29 cellular contexts compared by ENCODE assay signal in the genomic region with DNA sequence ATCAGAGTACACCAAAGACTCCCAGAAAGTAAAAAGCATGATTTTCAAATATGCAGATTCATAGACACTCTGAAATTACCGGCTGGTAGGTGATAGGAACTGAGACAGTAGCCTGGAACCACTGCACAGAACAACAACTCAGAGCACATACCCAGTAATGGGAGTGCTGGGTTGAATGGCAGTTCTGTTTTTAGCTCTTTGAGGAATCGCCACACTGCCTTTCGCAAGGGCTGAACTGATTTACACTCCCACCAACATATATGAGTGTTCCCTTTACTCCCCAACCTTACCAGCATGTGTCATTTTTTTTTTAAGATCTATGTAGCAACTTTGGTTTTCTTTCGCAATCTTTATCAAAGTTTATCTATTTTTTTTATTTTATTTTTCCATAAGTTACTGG.
"Had no signal": no experiment of that assay in that cellular context is flagged by ENCODE, and none has a peak within 500 bp of the region (broad histone marks: within the 10 kb centered on the region; RNA-seq: fewer than 3 reads in every experiment).

No MANE protein-coding gene starts in this region.

- FAIRE-seq: TTC549 had no signal

- ATAC-seq: activated CD8-positive, alpha-beta T cell treated with anti-CD3 and anti-CD28 coated beads for 36 hours; activated T-helper 17 cell treated with anti-CD3 and anti-CD28 coated beads, Interleukin-2, amount 50 U/mL, for 72 hours; Panc1 had no signal

- H3K36me3 ChIP-seq: ascending aorta, cardiac muscle cell, MG63, SJCRH30 had no signal

- H3K4me3 ChIP-seq: ascending aorta, cardiac muscle cell, MG63, SJCRH30, SK-N-MC had no signal

- H3K27ac ChIP-seq: ascending aorta, cardiac muscle cell, SJCRH30, SK-N-MC had no signal

- H3K4me1 ChIP-seq: ascending aorta, SJCRH30 had no signal

- H3K9me3 ChIP-seq: ascending aorta, MG63, SJCRH30 had no signal

- H3K27me3 ChIP-seq: ascending aorta, cardiac muscle cell, MG63 had no signal

- DNase-seq: activated CD4-positive, alpha-beta T cell treated with anti-CD3 and anti-CD28 coated beads, Interleukin-2, amount 10 ng/mL, durations not matched to agents 24 days and 14 days; activated CD4-positive, alpha-beta T cell treated with anti-CD3 and anti-CD28 coated beads, Interleukin-2, amount 50 U/mL, for 4 hours; activated CD8-positive, alpha-beta T cell treated with anti-CD3 and anti-CD28 coated beads for 36 hours; activated effector memory CD4-positive, alpha-beta T cell treated with anti-CD3 and anti-CD28 coated beads, Interleukin-2, amount 50 U/mL, for 16 hours; activated naive CD4-positive, alpha-beta T cell; activated naive CD8-positive, alpha-beta T cell treated with anti-CD3 and anti-CD28 coated beads, Interleukin-2, amount 10 ng/mL, durations not matched to agents 7 days and 5 days; activated T-cell treated with anti-CD3 and anti-CD28 coated beads, Interleukin-2, amount 50 U/mL, for 1 hour; activated T-cell treated with anti-CD3 and anti-CD28 coated beads, Interleukin-2, amount 50 U/mL, for 72 hours; amygdala; Kasumi-1; KG1; MG63; NCI-H1092; NCI-H1436 treated with DMSO at 0.1 percent for 48 hours; NCI-H1694 treated with DMSO at 0.1 percent for 48 hours; NCI-H2029; NCI-H345; NCI-H526; NCI-H748 treated with DMSO at 0.1 percent for 48 hours; NK-92 treated with Interleukin-12 subunit alpha and Interleukin-12 subunit beta, amount 100 ng/mL, for 24 hours; SHP77; SJCRH30; T1000 had no signal
